11 cellular contexts compared by ENCODE assay signal in genomic region chr1:108831225-108831624, GRCh38. TPM values are rescaled to one million over a fixed set of nuclear protein-coding genes. Genes with fewer than 3 reads are reported as not detected.
A peak's percentile ranks its signal among the peaks of the same experiment; 100 is the strongest.
DNase-seq lines count a peak whose midpoint lies in the region; ATAC-seq, FAIRE-seq and TF ChIP-seq lines count a peak whose summit lies in the region.
"Had no signal": no experiment of that assay in that cellular context is flagged by ENCODE, and none has a peak within 500 bp of the region (broad histone marks: within the 10 kb centered on the region; RNA-seq: fewer than 3 reads in every experiment).

No MANE protein-coding gene starts in this region.

- no peaks in the 10 kb centered on the region for H3K79me2 ChIP-seq in keratinocyte (ENCODE audit: control insufficient read depth, insufficient read depth, low read length)

- no peak overlapping the region for H4K91ac ChIP-seq in IMR-90 (ENCODE audit: insufficient read depth, low read depth, low read length)

- H3K4me1 ChIP-seq in IMR-90 (ENCODE audit: control insufficient read depth, insufficient read depth, low read length) (peaks cover 18% of the 10 kb centered on the region), breast epithelium (peaks cover 0 to 2% of the 10 kb centered on the region in 2 donors), keratinocyte (ENCODE audit: control insufficient read depth, extremely low read depth, insufficient read depth, low read length) (peaks cover 53% of the 10 kb centered on the region), thoracic aorta (ENCODE audit: control insufficient read depth in 1 of 2, low read depth in 2 of 2) (peaks cover 24 to 31% of the 10 kb centered on the region in 2 donors)

- no CpG with 5 or more reads among the region's 2 CpGs for WGBS in IMR-90 (ENCODE audit: extremely low coverage in 2 of 2, insufficient read length in 1 of 2), 2 experiments

- BruUV-seq in IMR-90 (replicated peaks; lab: Mats Ljungman, UMichigan) = no TSS peak

- H2BK5ac ChIP-seq in IMR-90 (ENCODE audit: low read depth, low read length, poor library complexity, severe bottlenecking) = peak overlapping the region; percentile 92

- H3K18ac ChIP-seq in IMR-90 (ENCODE audit: low read depth, low read length) = peak overlapping the region; percentile 4; the same call in 1 of the 2 replicates

- no peak overlapping the region for H2AK5ac ChIP-seq in IMR-90 (ENCODE audit: low read depth, low read length)

- H3K4me3 ChIP-seq in IMR-90 (ENCODE audit: insufficient read depth, low read depth, low read length) = no peak overlapping the region
- peak overlapping the region in 1 of 3 donors; percentile 54 for H3K4me3 ChIP-seq in breast epithelium
- H3K4me3 ChIP-seq in keratinocyte (ENCODE audit: control insufficient read depth in 2 of 3, extremely low read depth in 1 of 3, insufficient read depth in 2 of 3, low read depth in 1 of 3, low read length in 3 of 3) = peak overlapping the region in 1 of 3 experiments; percentile 1
- H3K4me3 ChIP-seq in thoracic aorta = no peak overlapping the region

- peak overlapping the region; percentile 94; the same call in 1 of the 2 replicates for H2BK120ac ChIP-seq in IMR-90 (ENCODE audit: low read depth, low read length)

- in situ Hi-C loops in IMR-90 (cut with MboI; ENCODE audit: low sequenced_read_pairs) = loop anchor here (5.0 kb wide), 1 partner anchor 61 kb away; no protein-coding TSS in a partner anchor

- H3K56ac ChIP-seq in IMR-90 (ENCODE audit: extremely low read depth, insufficient read depth, low read length) = no peak overlapping the region

- H3K9me3 ChIP-seq in IMR-90 (ENCODE audit: control insufficient read depth, insufficient read depth, low read length) (no peaks in the 10 kb centered on the region), breast epithelium (no peaks in the 10 kb centered on the region), keratinocyte (ENCODE audit: control insufficient read depth, low read depth, low read length) (no peaks in the 10 kb centered on the region), thoracic aorta (no peaks in the 10 kb centered on the region)

- peak; percentile 22 for ATAC-seq in IMR-90 (ENCODE audit: low read depth)
- ATAC-seq in thoracic aorta (ENCODE audit: insufficient number of reproducible peaks, low FRiP score, low read depth) = no peak
- no peak for ATAC-seq in HG03342 (IDR thresholded peaks at IDR 0.05; ENCODE audit: unreplicated experiment)
- no peak for ATAC-seq in GM18519 (IDR thresholded peaks at IDR 0.05; ENCODE audit: low FRiP score, unreplicated experiment)

- H3K36me3 ChIP-seq in IMR-90 (ENCODE audit: control insufficient read depth, insufficient read depth, low read length) (no peaks in the 10 kb centered on the region), breast epithelium (no peaks in the 10 kb centered on the region), keratinocyte (ENCODE audit: control insufficient read depth in 2 of 2, extremely low read depth in 1 of 2, insufficient read depth in 2 of 2, low read length in 2 of 2) (no peaks in the 10 kb centered on the region), thoracic aorta (no peaks in the 10 kb centered on the region)

- H3K9me1 ChIP-seq in IMR-90 (ENCODE audit: insufficient read depth, low read length) (peaks cover 12% of the 10 kb centered on the region; the same call in 1 of the 2 replicates), keratinocyte (ENCODE audit: control insufficient read depth, extremely low read depth, insufficient read depth, low read length) (no peaks in the 10 kb centered on the region)

- H4K20me1 ChIP-seq in IMR-90 (ENCODE audit: insufficient read depth, low read length) (no peaks in the 10 kb centered on the region), keratinocyte (ENCODE audit: control insufficient read depth, extremely low read depth, insufficient read depth, low read length) (no peaks in the 10 kb centered on the region)

- H3K27ac ChIP-seq in IMR-90 (ENCODE audit: insufficient read depth, low read length) = 0 out of 2 replicates have a peak overlapping the region, but pooled peaks have one; percentile 10
- peak overlapping the region; percentile 73 to 94 for H3K27ac ChIP-seq in breast epithelium
- peak overlapping the region; percentile 89 for H3K27ac ChIP-seq in keratinocyte (ENCODE audit: control insufficient read depth, insufficient read depth, low read length)
- peak overlapping the region; percentile 60 to 83 for H3K27ac ChIP-seq in thoracic aorta

- dilution Hi-C loops in IMR-90 (cut with HindIII; ENCODE audit: low sequenced_read_pairs, unreplicated experiment) (no loop called here), keratinocyte (cut with MboI; ENCODE audit: extremely low pct_ligation_motif_present, low sequenced_read_pairs) (no loop called here)

- H2BK15ac ChIP-seq in IMR-90 (ENCODE audit: low read depth, low read length) = no peak overlapping the region

- peaks cover 0 to 4% of the 10 kb centered on the region in 2 experiments; a peak in 1 of 4 replicates for H3K79me1 ChIP-seq in IMR-90 (ENCODE audit: low read depth in 1 of 2, low read length in 2 of 2)

- H3K27me3 ChIP-seq in IMR-90 (ENCODE audit: control insufficient read depth, insufficient read depth, low read length) (no peaks in the 10 kb centered on the region), breast epithelium (no peaks in the 10 kb centered on the region), keratinocyte (ENCODE audit: control insufficient read depth, extremely low read depth, insufficient read depth, low read length) (no peaks in the 10 kb centered on the region), thoracic aorta (replicated peaks; ENCODE audit: insufficient read depth) (no peaks in the 10 kb centered on the region)

- H2BK20ac ChIP-seq in IMR-90 (ENCODE audit: low read depth, low read length) = peak overlapping the region; percentile 35; the same call in 1 of the 2 replicates

- H3K14ac ChIP-seq in IMR-90 (replicated peaks; ENCODE audit: low read depth, low read length) = no peak overlapping the region

- TF ChIP-seq RAD21 in IMR-90 (IDR thresholded peaks at IDR 0.05; ENCODE audit: low read length) = no peak

- TF ChIP-seq CTCF in IMR-90 (conservative IDR thresholded peaks at IDR 0.05; ENCODE audit: low read depth, low read length) (no peak), breast epithelium (IDR thresholded peaks at IDR 0.05) (no peak), keratinocyte (optimal IDR thresholded peaks at IDR 0.05 in 1 of 3, IDR thresholded peaks at IDR 0.05 in 1 of 3, conservative IDR thresholded peaks at IDR 0.05 in 1 of 3; ENCODE audit: extremely low read depth in 1 of 3, insufficient read depth in 2 of 3, low read length in 3 of 3) (no peak), thoracic aorta (IDR thresholded peaks at IDR 0.05) (no peak)

- FAIRE-seq in keratinocyte (lab: Jason Lieb, UNC) = peak; percentile 58
- FAIRE-seq: TTC549 had no signal

- H3K23ac ChIP-seq in IMR-90 (ENCODE audit: low read depth, low read length) = no peak overlapping the region; the same call in 1 of the 2 replicates

- peak overlapping the region; percentile 0; the same call in 1 of the 2 replicates for H3K4ac ChIP-seq in IMR-90 (ENCODE audit: low read depth, low read length)

- TF ChIP-seq POLR2A in IMR-90 (IDR thresholded peaks at IDR 0.05; ENCODE audit: low read depth, low read length) (no peak), breast epithelium (IDR thresholded peaks at IDR 0.05) (no peak)

- no peak overlapping the region for H2AK9ac ChIP-seq in IMR-90 (replicated peaks; ENCODE audit: low read depth, low read length, poor library complexity)

- peak overlapping the region in 1 of 2 experiments; percentile 46; a peak in 1 of 4 replicates for H4K8ac ChIP-seq in IMR-90 (ENCODE audit: low read depth in 2 of 2, low read length in 2 of 2)

- no peak overlapping the region for H4K5ac ChIP-seq in IMR-90 (ENCODE audit: low read depth, low read length)

- H3K4me2 ChIP-seq in IMR-90 (ENCODE audit: low read depth, low read length) (peak overlapping the region; percentile 16), keratinocyte (ENCODE audit: control insufficient read depth, extremely low read depth, insufficient read depth, low read depth, low read length) (peak overlapping the region; percentile 84)

- intact Hi-C loops in IMR-90 (cut with micrococcal nuclease) = no loop called here
- intact Hi-C loops in breast epithelium (cut with DNase I; ENCODE audit: low total_unique reads) = no loop called here

- CTCF ChIA-PET in IMR-90 (lab: Yijun Ruan, JAX) = interaction anchor here (0.9 to 1.2 kb wide), 3 partner anchors 13 to 181 kb away, joined by 3 to 4 read pairs (median 3); no protein-coding TSS in a partner anchor

- H3K9ac ChIP-seq in IMR-90 (ENCODE audit: low read depth, low read length) (no peak overlapping the region), keratinocyte (ENCODE audit: control insufficient read depth, extremely low read depth, insufficient read depth, low read length) (peak overlapping the region; percentile 69)

- DNase-seq in IMR-90 (peak; percentile 89), breast epithelium (ENCODE audit: low spot score in 2 of 2) (no peak), keratinocyte (ENCODE audit: low read depth, low spot score) (no peak), thoracic aorta (ENCODE audit: low spot score) (no peak), SKM-1 (lab: John Stamatoyannopoulos, UW; ENCODE audit: unreplicated experiment) (no peak), NCI-H748 treated with DMSO at 0.1 percent for 48 hours (lab: John Stamatoyannopoulos, UW) (no peak)
- DNase-seq: activated naive CD4-positive, alpha-beta T cell treated with anti-CD3 and anti-CD28 coated beads for 36 hours had no signal

- POLR2A ChIA-PET in IMR-90 (lab: Charles Lee; ENCODE audit: unreplicated experiment) = interaction anchor here (1.2 kb wide), 1 partner anchor 15 kb away, joined by 3 read pairs; no protein-coding TSS in a partner anchor

- H2AFZ ChIP-seq in IMR-90 (replicated peaks; ENCODE audit: low read length, poor library complexity) (no peak overlapping the region), keratinocyte (ENCODE audit: control insufficient read depth, low read length) (no peak overlapping the region)

RNA-seq across cellular contexts. Expression of gene AKNAD1, which starts 25.7 kb away (rescaled TPM):
- total RNA-seq in IMR-90 (2012; rRNA removed) (0.18 and 0.28 TPM in 2 replicates), breast epithelium (1 to 10 TPM; 2.3 to 4.1 (median 2.9) TPM), thoracic aorta (not detected)
- polyA plus RNA-seq in IMR-90 (2012; rRNA removed) (0.07 and 0.55 TPM in 2 replicates), keratinocyte (4.6 to 6.9 TPM (median 5.1 TPM) in 3 replicates)
- 0.08 TPM in 1 of 2 replicates, not detected in the other for polyA plus RNA-seq in IMR-90 (2012; cell fraction: cytosol; rRNA removed)
- polyA plus RNA-seq in IMR-90 (2012; cell fraction: nucleus; rRNA removed; ENCODE audit: low replicate concordance) = 0.17 and 1.3 TPM in 2 replicates
- polyA plus RNA-seq in keratinocyte (2011; ENCODE audit: low read depth) = 0.82 TPM
- 2.9 and 5.6 TPM in 2 replicates for polyA plus RNA-seq in keratinocyte (2011; cell fraction: cytosol; rRNA removed)
- 5.8 and 8.3 TPM in 2 replicates for polyA plus RNA-seq in keratinocyte (2011; cell fraction: nucleus; rRNA removed)
- 2.0 and 4.4 TPM in 2 replicates for polyA plus RNA-seq in keratinocyte (2012; ENCODE audit: low replicate concordance)
- polyA minus RNA-seq in keratinocyte = 0.56 to 2.2 TPM (median 0.66 TPM) in 3 replicates
- polyA minus RNA-seq in keratinocyte (2011; cell fraction: cytosol; rRNA and poly(A)+ RNA removed) = not detected
- polyA minus RNA-seq in keratinocyte (2011; cell fraction: nucleus; rRNA and poly(A)+ RNA removed) = 3.5 and 3.6 TPM in 2 replicates
- total RNA-seq: activated naive CD4-positive, alpha-beta T cell treated with anti-CD3 and anti-CD28 coated beads for 36 hours; renal cortical epithelial cell had no signal

RNA-seq across cellular contexts. Expression of gene GPSM2, which starts 45.6 kb away (rescaled TPM):
- 16.7 and 23.1 TPM in 2 replicates for total RNA-seq in IMR-90 (2012; rRNA removed)
- polyA plus RNA-seq in IMR-90 (2012; rRNA removed) = 7.1 and 9.3 TPM in 2 replicates
- 2.5 and 2.8 TPM in 2 replicates for polyA plus RNA-seq in IMR-90 (2012; cell fraction: cytosol; rRNA removed)
- 1.5 and 3.4 TPM in 2 replicates for polyA plus RNA-seq in IMR-90 (2012; cell fraction: nucleus; rRNA removed; ENCODE audit: low replicate concordance)
- 10 to 100 TPM; 11.5 to 25.9 (median 18.1) TPM for total RNA-seq in breast epithelium
- 58.0 to 109 TPM (median 74.7 TPM) in 3 replicates for polyA plus RNA-seq in keratinocyte
- 31.2 TPM for polyA plus RNA-seq in keratinocyte (2011; ENCODE audit: low read depth)
- polyA plus RNA-seq in keratinocyte (2011; cell fraction: cytosol; rRNA removed) = 48.0 and 87.0 TPM in 2 replicates
- 61.6 and 67.3 TPM in 2 replicates for polyA plus RNA-seq in keratinocyte (2011; cell fraction: nucleus; rRNA removed)
- 38.8 and 64.7 TPM in 2 replicates for polyA plus RNA-seq in keratinocyte (2012; ENCODE audit: low replicate concordance)
- 25.4 to 84.8 TPM (median 45.1 TPM) in 3 replicates for polyA minus RNA-seq in keratinocyte
- 57.7 TPM for polyA minus RNA-seq in keratinocyte (2011; cell fraction: cytosol; rRNA and poly(A)+ RNA removed)
- 23.2 and 50.5 TPM in 2 replicates for polyA minus RNA-seq in keratinocyte (2011; cell fraction: nucleus; rRNA and poly(A)+ RNA removed)
- 10 to 100 TPM in 1 of 2 donors, 1 to 10 TPM in 1; 7.9 to 17.9 TPM for total RNA-seq in thoracic aorta

Comparison
In these comparisons a context has a peak if more than half of its experiments do, and no peak if none do; other contexts are left out.
1. H3K27ac ChIP-seq: peak in every context shown above with its lines; median percentile 89 in keratinocyte; 84 in breast epithelium; 72 in thoracic aorta; 10 in IMR-90.